8 cellular contexts compared by ENCODE assay signal in the genomic region with DNA sequence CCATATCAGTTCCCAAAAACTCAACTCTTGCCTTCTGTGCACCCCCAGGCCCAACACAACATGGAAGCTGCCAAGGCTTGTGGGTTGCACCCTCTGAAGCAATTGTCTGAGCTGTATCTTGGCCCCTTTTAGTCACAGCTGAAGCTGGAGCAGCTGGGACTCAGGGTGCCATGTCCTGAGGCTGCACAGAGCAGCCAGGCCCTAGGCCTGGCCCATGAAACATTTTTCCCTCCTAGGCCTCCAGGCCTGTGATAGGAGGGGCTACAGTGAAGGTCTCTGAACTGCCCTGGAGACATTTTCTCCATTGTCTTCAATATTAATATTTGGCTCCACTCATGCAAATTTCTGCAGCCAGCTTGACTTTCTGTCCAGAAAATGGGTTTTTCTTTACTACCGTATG.
"Had no signal": no experiment of that assay in that cellular context is flagged by ENCODE, and none has a peak within 500 bp of the region (broad histone marks: within the 10 kb centered on the region; RNA-seq: fewer than 3 reads in every experiment).

No MANE protein-coding gene starts in this region.

- H3K27ac ChIP-seq: HL-60, KMS-11 had no signal

- H3K4me3 Mint-ChIP-seq: IgD-negative memory B cell had no signal

- H3K9ac ChIP-seq: KMS-11 had no signal

- H3K36me3 Mint-ChIP-seq: IgD-negative memory B cell had no signal

- H3K4me2 ChIP-seq: KMS-11 had no signal

- ATAC-seq: HepG2 had no signal

- DNase-seq: IMR-90, KBM-7, KG1 had no signal

- FAIRE-seq: HepG2, HTR-8/SVneo had no signal

- H3K4me1 Mint-ChIP-seq: IgD-negative memory B cell had no signal
